ENCODE assay signal across 38 cellular contexts in the genomic region with DNA sequence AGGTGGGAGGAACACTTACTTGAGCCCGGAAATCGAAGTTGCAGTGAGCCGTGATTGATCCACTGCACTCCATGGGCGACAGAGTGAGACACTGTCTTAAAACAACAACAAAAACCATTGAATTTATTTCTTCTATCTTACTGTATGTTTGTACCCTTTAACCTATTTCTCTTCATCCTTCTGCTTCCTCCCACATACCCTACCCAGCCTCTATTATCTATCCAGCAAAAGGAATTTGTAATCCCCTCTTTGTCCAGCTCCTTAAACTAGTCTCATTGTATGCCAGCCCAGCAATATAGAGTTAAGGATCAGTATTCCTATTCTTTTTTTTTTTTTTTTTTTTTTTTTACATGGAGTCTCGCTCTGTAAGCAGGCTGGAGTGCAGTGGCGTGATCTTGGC. TPM values are rescaled to one million over a fixed set of nuclear protein-coding genes. Genes with fewer than 3 reads are reported as not detected.
"Had no signal": no experiment of that assay in that cellular context is flagged by ENCODE, and none has a peak within 500 bp of the region (broad histone marks: within the 10 kb centered on the region; RNA-seq: fewer than 3 reads in every experiment).

No MANE protein-coding gene starts in this region.

- H3K27ac Mint-ChIP-seq: activated B cell treated with CpG ODN at 0.5 μM for 24 hours; activated CD4-positive, alpha-beta memory T cell treated with anti-CD3 and anti-CD28 coated beads, Interleukin-2, amount 10 ng/mL, durations not matched to agents 7 days and 5 days; activated CD4-positive, alpha-beta T cell treated with anti-CD3 and anti-CD28 coated beads for 36 hours; activated CD4-positive, alpha-beta T cell treated with anti-CD3 and anti-CD28 coated beads, Interleukin-2, amount 10 ng/mL, durations not matched to agents 7 days and 5 days; activated CD8-positive, alpha-beta memory T cell treated with anti-CD3 and anti-CD28 coated beads, Interleukin-2, amount 10 ng/mL, durations not matched to agents 7 days and 5 days; activated CD8-positive, alpha-beta T cell treated with anti-CD3 and anti-CD28 coated beads, Interleukin-2, amount 10 ng/mL, durations not matched to agents 7 days and 5 days; activated naive CD4-positive, alpha-beta T cell treated with anti-CD3 and anti-CD28 coated beads, Interleukin-2, amount 10 ng/mL, durations not matched to agents 7 days and 5 days; activated naive CD4-positive, alpha-beta T cell treated with anti-CD3 and anti-CD28 coated beads, Interleukin-2, amount 50 U/mL, for 24 hours; activated naive CD8-positive, alpha-beta T cell; activated naive CD8-positive, alpha-beta T cell treated with anti-CD3 and anti-CD28 coated beads, Interleukin-2, amount 10 ng/mL, durations not matched to agents 7 days and 5 days; activated naive CD8-positive, alpha-beta T cell treated with anti-CD3 and anti-CD28 coated beads, Interleukin-2, amount 50 U/mL, for 24 hours; activated T-cell treated with anti-CD3 and anti-CD28 coated beads, Interleukin-2, amount 50 U/mL, for 24 hours; activated T-helper 2 cell treated with anti-CD3 and anti-CD28 coated beads, Interferon-gamma antibody, Interleukin-2, Interleukin-4, amounts not matched to agents 10 μg/mL and 5 μg/mL and 100 μg/mL, durations not matched to agents 14 hours and 24 hours and 36 hours; brain; T-helper 17 cell had no signal

- H3K9me3 Mint-ChIP-seq: activated B cell treated with CpG ODN at 0.5 μM for 24 hours; activated CD4-positive, alpha-beta memory T cell treated with anti-CD3 and anti-CD28 coated beads, Interleukin-2, amount 10 ng/mL, durations not matched to agents 7 days and 5 days; activated CD4-positive, alpha-beta T cell treated with anti-CD3 and anti-CD28 coated beads, Interleukin-2, amount 10 ng/mL, durations not matched to agents 7 days and 5 days; activated naive CD4-positive, alpha-beta T cell treated with anti-CD3 and anti-CD28 coated beads, Interleukin-2, amount 10 ng/mL, durations not matched to agents 7 days and 5 days; activated naive CD4-positive, alpha-beta T cell treated with anti-CD3 and anti-CD28 coated beads, Interleukin-2, amount 50 U/mL, for 24 hours; activated naive CD8-positive, alpha-beta T cell treated with anti-CD3 and anti-CD28 coated beads, Interleukin-2, amount 10 ng/mL, durations not matched to agents 7 days and 5 days; activated naive CD8-positive, alpha-beta T cell treated with anti-CD3 and anti-CD28 coated beads, Interleukin-2, amount 50 U/mL, for 24 hours; activated T-cell treated with anti-CD3 and anti-CD28 coated beads, Interleukin-2, amount 50 U/mL, for 24 hours; activated T-helper 2 cell treated with anti-CD3 and anti-CD28 coated beads, Interferon-gamma antibody, Interleukin-2, Interleukin-4, amounts not matched to agents 10 μg/mL and 5 μg/mL and 100 μg/mL, durations not matched to agents 14 hours and 24 hours and 36 hours; central memory CD8-positive, alpha-beta T cell had no signal

- H3K36me3 ChIP-seq: ascending aorta, cardiac muscle cell had no signal

- H3K27me3 Mint-ChIP-seq: activated naive CD4-positive, alpha-beta T cell treated with anti-CD3 and anti-CD28 coated beads, Interleukin-2, amount 10 ng/mL, durations not matched to agents 7 days and 5 days; activated naive CD4-positive, alpha-beta T cell treated with anti-CD3 and anti-CD28 coated beads, Interleukin-2, amount 50 U/mL, for 24 hours; activated naive CD8-positive, alpha-beta T cell; activated naive CD8-positive, alpha-beta T cell treated with anti-CD3 and anti-CD28 coated beads, Interleukin-2, amount 50 U/mL, for 24 hours; central memory CD8-positive, alpha-beta T cell; T-helper 17 cell had no signal

- H3K27ac ChIP-seq: ascending aorta, cardiac muscle cell, VCaP had no signal

- H3K36me3 Mint-ChIP-seq: activated naive CD4-positive, alpha-beta T cell treated with anti-CD3 and anti-CD28 coated beads, Interleukin-2, amount 50 U/mL, for 24 hours; activated naive CD8-positive, alpha-beta T cell; brain had no signal

- H3K4me3 ChIP-seq: ascending aorta, cardiac muscle cell had no signal

- H3K9me3 ChIP-seq: ascending aorta had no signal

- H3K27me3 ChIP-seq: ascending aorta, cardiac muscle cell had no signal

- DNase-seq: activated B cell treated with CpG ODN at 0.5 μM for 24 hours; activated CD4-positive, alpha-beta memory T cell treated with anti-CD3 and anti-CD28 coated beads, Interleukin-2, amount 10 ng/mL, durations not matched to agents 7 days and 5 days; activated CD4-positive, alpha-beta T cell treated with anti-CD3 and anti-CD28 coated beads for 1 hour; activated CD4-positive, alpha-beta T cell treated with anti-CD3 and anti-CD28 coated beads for 36 hours; activated CD4-positive, alpha-beta T cell treated with anti-CD3 and anti-CD28 coated beads for 48 hours; activated CD4-positive, alpha-beta T cell treated with anti-CD3 and anti-CD28 coated beads, Interleukin-2, amount 10 ng/mL, durations not matched to agents 7 days and 5 days; activated CD4-positive, alpha-beta T cell treated with anti-CD3 and anti-CD28 coated beads, Interleukin-2, amount 50 U/mL, for 48 hours; activated CD8-positive, alpha-beta memory T cell treated with anti-CD3 and anti-CD28 coated beads for 24 hours; activated CD8-positive, alpha-beta memory T cell treated with anti-CD3 and anti-CD28 coated beads, Interleukin-2, amount 10 ng/mL, durations not matched to agents 7 days and 5 days; activated CD8-positive, alpha-beta memory T cell treated with anti-CD3 and anti-CD28 coated beads, Interleukin-2, amount 50 U/mL, for 48 hours; activated CD8-positive, alpha-beta T cell treated with anti-CD3 and anti-CD28 coated beads, Interleukin-2, amount 10 ng/mL, durations not matched to agents 7 days and 5 days; activated effector memory CD4-positive, alpha-beta T cell treated with Interleukin-2 at 50 U/mL for 16 hours; activated gamma-delta T cell; activated naive CD4-positive, alpha-beta T cell treated with anti-CD3 and anti-CD28 coated beads, Interleukin-2, amount 10 ng/mL, durations not matched to agents 7 days and 5 days; activated naive CD4-positive, alpha-beta T cell treated with Interleukin-2 at 50 U/mL for 16 hours; activated naive CD8-positive, alpha-beta T cell treated with anti-CD3 and anti-CD28 coated beads, Interleukin-2, amount 10 ng/mL, durations not matched to agents 7 days and 5 days; activated naive CD8-positive, alpha-beta T cell treated with anti-CD3 and anti-CD28 coated beads, Interleukin-2, amount 50 U/mL, for 24 hours; activated T-cell treated with anti-CD3 and anti-CD28 coated beads, Interleukin-2, amount 50 U/mL, for 24 hours; activated T-cell treated with anti-CD3 and anti-CD28 coated beads, Interleukin-2, amount 50 U/mL, for 48 hours; amygdala; anterior cingulate cortex; caudate nucleus; cerebellar nuclear complex; T-helper 17 cell; T-helper 9 cell had no signal

- ATAC-seq: activated CD4-positive, alpha-beta T cell treated with anti-CD3 and anti-CD28 coated beads for 36 hours; activated CD8-positive, alpha-beta memory T cell treated with anti-CD3 and anti-CD28 coated beads, Interleukin-2, amount 10 ng/mL, durations not matched to agents 7 days and 5 days; activated CD8-positive, alpha-beta T cell treated with anti-CD3 and anti-CD28 coated beads, Interleukin-2, amount 10 ng/mL, durations not matched to agents 7 days and 5 days; activated naive CD8-positive, alpha-beta T cell treated with anti-CD3 and anti-CD28 coated beads, Interleukin-2, amount 50 U/mL, for 24 hours; T-helper 17 cell had no signal

- H3K4me3 Mint-ChIP-seq: activated B cell treated with CpG ODN at 0.5 μM for 24 hours; activated CD4-positive, alpha-beta memory T cell treated with anti-CD3 and anti-CD28 coated beads, Interleukin-2, amount 10 ng/mL, durations not matched to agents 7 days and 5 days; activated CD4-positive, alpha-beta T cell treated with anti-CD3 and anti-CD28 coated beads for 36 hours; activated CD4-positive, alpha-beta T cell treated with anti-CD3 and anti-CD28 coated beads, Interleukin-2, amount 10 ng/mL, durations not matched to agents 7 days and 5 days; activated CD8-positive, alpha-beta memory T cell treated with anti-CD3 and anti-CD28 coated beads, Interleukin-2, amount 10 ng/mL, durations not matched to agents 7 days and 5 days; activated CD8-positive, alpha-beta T cell treated with anti-CD3 and anti-CD28 coated beads, Interleukin-2, amount 10 ng/mL, durations not matched to agents 7 days and 5 days; activated naive CD4-positive, alpha-beta T cell treated with anti-CD3 and anti-CD28 coated beads, Interleukin-2, amount 10 ng/mL, durations not matched to agents 7 days and 5 days; activated naive CD4-positive, alpha-beta T cell treated with anti-CD3 and anti-CD28 coated beads, Interleukin-2, amount 50 U/mL, for 24 hours; activated naive CD8-positive, alpha-beta T cell; activated naive CD8-positive, alpha-beta T cell treated with anti-CD3 and anti-CD28 coated beads, Interleukin-2, amount 10 ng/mL, durations not matched to agents 7 days and 5 days; activated naive CD8-positive, alpha-beta T cell treated with anti-CD3 and anti-CD28 coated beads, Interleukin-2, amount 50 U/mL, for 24 hours; activated T-cell treated with anti-CD3 and anti-CD28 coated beads, Interleukin-2, amount 50 U/mL, for 24 hours; central memory CD8-positive, alpha-beta T cell; T-helper 17 cell had no signal

RNA-seq across cellular contexts. Expression of a gene that starts 49.8 kb away (rescaled TPM):
- total RNA-seq: activated B cell treated with CpG ODN at 0.5 μM for 24 hours; activated CD4-positive, alpha-beta memory T cell treated with anti-CD3 and anti-CD28 coated beads, Interleukin-2, amount 10 ng/mL, durations not matched to agents 7 days and 5 days; activated CD4-positive, alpha-beta T cell treated with anti-CD3 and anti-CD28 coated beads for 36 hours; activated CD4-positive, alpha-beta T cell treated with anti-CD3 and anti-CD28 coated beads, Interleukin-2, amount 10 ng/mL, durations not matched to agents 7 days and 5 days; activated CD8-positive, alpha-beta memory T cell treated with anti-CD3 and anti-CD28 coated beads, Interleukin-2, amount 10 ng/mL, durations not matched to agents 7 days and 5 days; activated CD8-positive, alpha-beta T cell treated with anti-CD3 and anti-CD28 coated beads, Interleukin-2, amount 10 ng/mL, durations not matched to agents 7 days and 5 days; activated naive CD8-positive, alpha-beta T cell treated with anti-CD3 and anti-CD28 coated beads, Interleukin-2, amount 10 ng/mL, durations not matched to agents 7 days and 5 days; activated T-helper 2 cell treated with anti-CD3 and anti-CD28 coated beads, Interferon-gamma antibody, Interleukin-2, Interleukin-4, amounts not matched to agents 10 μg/mL and 5 μg/mL and 100 μg/mL, durations not matched to agents 14 hours and 24 hours and 36 hours; ascending aorta; bronchial epithelial cell; cardiac muscle cell; chondrocyte; T-helper 1 cell treated with Interleukin-12 subunit alpha and Interleukin-12 subunit beta and Interleukin-4 antibody, amounts not matched to agents 30 ng/mL and 1 ng/mL, for 36 hours; T-helper 17 cell; T-helper 2 cell treated with Interferon-gamma antibody and Interleukin-4, amounts not matched to agents 100 ng/mL and 5 ng/mL, for 36 hours had no signal
- polyA plus RNA-seq: adipose tissue, cardiac muscle cell had no signal
